In the genomic region with DNA sequence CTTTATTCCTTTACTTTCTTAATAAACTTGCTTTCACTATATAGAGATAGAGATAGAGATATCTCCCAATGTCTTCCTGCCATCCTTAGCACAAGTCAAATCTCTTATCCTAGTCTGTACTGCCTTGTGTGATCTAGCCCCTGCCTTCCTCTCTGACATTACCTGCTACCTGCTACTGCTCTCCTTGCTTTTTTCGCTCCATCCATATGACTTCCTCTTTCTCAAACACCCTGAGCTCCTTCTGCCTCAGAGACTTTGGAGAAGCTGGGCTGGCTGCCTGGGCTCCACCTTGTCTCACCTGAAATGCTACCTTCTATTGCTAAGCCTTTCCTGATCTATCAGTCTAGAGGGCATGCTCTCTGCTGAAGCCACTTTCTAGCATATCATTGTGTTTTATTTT, we compare ENCODE assay signal across 1 cellular context.
TF ChIP-seq lines count a peak whose summit lies in the region.

No MANE protein-coding gene starts in this region.

TF ChIP-seq in GM12878, 131 proteins besides CTCF, POLR2A, EP300 and RAD21:
- TF ChIP-seq, protein P1, sequence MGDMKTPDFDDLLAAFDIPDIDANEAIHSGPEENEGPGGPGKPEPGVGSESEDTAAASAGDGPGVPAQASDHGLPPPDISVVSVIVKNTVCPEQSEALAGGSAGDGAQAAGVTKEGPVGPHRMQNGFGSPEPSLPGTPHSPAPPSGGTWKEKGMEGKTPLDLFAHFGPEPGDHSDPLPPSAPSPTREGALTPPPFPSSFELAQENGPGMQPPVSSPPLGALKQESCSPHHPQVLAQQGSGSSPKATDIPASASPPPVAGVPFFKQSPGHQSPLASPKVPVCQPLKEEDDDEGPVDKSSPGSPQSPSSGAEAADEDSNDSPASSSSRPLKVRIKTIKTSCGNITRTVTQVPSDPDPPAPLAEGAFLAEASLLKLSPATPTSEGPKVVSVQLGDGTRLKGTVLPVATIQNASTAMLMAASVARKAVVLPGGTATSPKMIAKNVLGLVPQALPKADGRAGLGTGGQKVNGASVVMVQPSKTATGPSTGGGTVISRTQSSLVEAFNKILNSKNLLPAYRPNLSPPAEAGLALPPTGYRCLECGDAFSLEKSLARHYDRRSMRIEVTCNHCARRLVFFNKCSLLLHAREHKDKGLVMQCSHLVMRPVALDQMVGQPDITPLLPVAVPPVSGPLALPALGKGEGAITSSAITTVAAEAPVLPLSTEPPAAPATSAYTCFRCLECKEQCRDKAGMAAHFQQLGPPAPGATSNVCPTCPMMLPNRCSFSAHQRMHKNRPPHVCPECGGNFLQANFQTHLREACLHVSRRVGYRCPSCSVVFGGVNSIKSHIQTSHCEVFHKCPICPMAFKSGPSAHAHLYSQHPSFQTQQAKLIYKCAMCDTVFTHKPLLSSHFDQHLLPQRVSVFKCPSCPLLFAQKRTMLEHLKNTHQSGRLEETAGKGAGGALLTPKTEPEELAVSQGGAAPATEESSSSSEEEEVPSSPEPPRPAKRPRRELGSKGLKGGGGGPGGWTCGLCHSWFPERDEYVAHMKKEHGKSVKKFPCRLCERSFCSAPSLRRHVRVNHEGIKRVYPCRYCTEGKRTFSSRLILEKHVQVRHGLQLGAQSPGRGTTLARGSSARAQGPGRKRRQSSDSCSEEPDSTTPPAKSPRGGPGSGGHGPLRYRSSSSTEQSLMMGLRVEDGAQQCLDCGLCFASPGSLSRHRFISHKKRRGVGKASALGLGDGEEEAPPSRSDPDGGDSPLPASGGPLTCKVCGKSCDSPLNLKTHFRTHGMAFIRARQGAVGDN (IDR thresholded peaks at IDR 0.05): no peak
- no peak for TF ChIP-seq ETV6 (conservative IDR thresholded peaks at IDR 0.05 in 1 of 2, IDR thresholded peaks at IDR 0.05 in 1 of 2; ENCODE audit: borderline replicate concordance in 1 of 2, low read depth in 1 of 2)
- TF ChIP-seq YBX1 (IDR thresholded peaks at IDR 0.05): no peak
- no peak for TF ChIP-seq ZNF384 (IDR thresholded peaks at IDR 0.05; ENCODE audit: borderline replicate concordance, low read depth, low read length)
- TF ChIP-seq BMI1 (IDR thresholded peaks at IDR 0.05; ENCODE audit: borderline replicate concordance): no peak
- TF ChIP-seq SPI1 (IDR thresholded peaks at IDR 0.05; ENCODE audit: borderline replicate concordance, insufficient read depth, low read depth, low read length): peak; percentile 55; the same call in 1 of the 2 replicates
- TF ChIP-seq SRF (IDR thresholded peaks at IDR 0.05; ENCODE audit: low read depth in 2 of 2, low read length in 2 of 2): no peak
- no peak for TF ChIP-seq TARDBP (IDR thresholded peaks at IDR 0.05; ENCODE audit: borderline replicate concordance)
